ENCODE assay signal across 1 cellular context in genomic region chr11:85664561-85665481, GRCh38.
A peak's percentile ranks its signal among the peaks of the same experiment; 100 is the strongest.
TF ChIP-seq lines count a peak whose summit lies in the region.

Gene CREBZF, minus strand, starts transcription at chr11:85665129. Its CDS starts 254 bp downstream, at chr11:85664875.

TF ChIP-seq in GM12878, 131 proteins besides CTCF, POLR2A, EP300 and RAD21 (continued from another document and continues in another):
- no peak for TF ChIP-seq PAX5 (IDR thresholded peaks at IDR 0.05; ENCODE audit: borderline replicate concordance, low read depth, low read length)
- 0 out of 2 replicates have a peak, but pooled peaks have one; percentile 22 for TF ChIP-seq NR2C1 (IDR thresholded peaks at IDR 0.05)
- TF ChIP-seq SRF (IDR thresholded peaks at IDR 0.05; ENCODE audit: low read depth in 2 of 2, low read length in 2 of 2) = no peak
- no peak for TF ChIP-seq SUZ12 (IDR thresholded peaks at IDR 0.05; ENCODE audit: unreplicated experiment)
- peak; percentile 77 for TF ChIP-seq CREB1 (IDR thresholded peaks at IDR 0.05; ENCODE audit: low read depth)
- TF ChIP-seq SREBF2 (IDR thresholded peaks at IDR 0.05; ENCODE audit: low read length) = no peak
- TF ChIP-seq ZBTB4 (CRISPR knock-in tag; IDR thresholded peaks at IDR 0.05) = no peak
- TF ChIP-seq MTA2 (IDR thresholded peaks at IDR 0.05; ENCODE audit: low read depth) = no peak
- TF ChIP-seq POU2F2 (IDR thresholded peaks at IDR 0.05; ENCODE audit: borderline replicate concordance, low read depth, low read length) = peak; percentile 69; the same call in 2 of the 3 replicates
- TF ChIP-seq REST (IDR thresholded peaks at IDR 0.05; ENCODE audit: low read depth, low read length) = no peak
- no peak for TF ChIP-seq HDAC2 (IDR thresholded peaks at IDR 0.05)
- TF ChIP-seq YBX1 (IDR thresholded peaks at IDR 0.05) = no peak
- TF ChIP-seq MYB (IDR thresholded peaks at IDR 0.05; ENCODE audit: borderline replicate concordance, low read depth, low read length) = no peak
- TF ChIP-seq ZBED1 (IDR thresholded peaks at IDR 0.05; ENCODE audit: borderline replicate concordance) = no peak
- no peak for TF ChIP-seq PAX8 (IDR thresholded peaks at IDR 0.05)
- no peak for TF ChIP-seq ZNF592 (IDR thresholded peaks at IDR 0.05)
- TF ChIP-seq BCL11A (IDR thresholded peaks at IDR 0.05; ENCODE audit: low read depth, low read length) = 0 out of 2 replicates have a peak, but pooled peaks have one; percentile 3
- peak; percentile 71; the same call in 1 of the 2 replicates for TF ChIP-seq ZBTB40 (IDR thresholded peaks at IDR 0.05; ENCODE audit: borderline replicate concordance)
- TF ChIP-seq ZNF274 (IDR thresholded peaks at IDR 0.05; ENCODE audit: insufficient read depth, insufficient read length) = no peak
- TF ChIP-seq TCF3 (IDR thresholded peaks at IDR 0.05; ENCODE audit: borderline replicate concordance, insufficient read depth, low read depth, low read length) = peak; percentile 29; the same call in 1 of the 2 replicates
- peak; percentile 98 for TF ChIP-seq CHD2 (IDR thresholded peaks at IDR 0.05; ENCODE audit: borderline replicate concordance, low read depth, low read length)
- TF ChIP-seq DPF2 (IDR thresholded peaks at IDR 0.05) = peak; percentile 63
- peak; percentile 20; the same call in 1 of the 2 replicates for TF ChIP-seq FOXM1 (IDR thresholded peaks at IDR 0.05; ENCODE audit: low read depth, low read length)
- no peak for TF ChIP-seq LARP7 (IDR thresholded peaks at IDR 0.05)
- peak; percentile 35; the same call in 1 of the 2 replicates for TF ChIP-seq ZNF207 (IDR thresholded peaks at IDR 0.05; ENCODE audit: borderline replicate concordance)
- no peak; the same call in none of the 2 replicates for TF ChIP-seq MAX (IDR thresholded peaks at IDR 0.05; ENCODE audit: low read depth, low read length)
- TF ChIP-seq MEF2A (IDR thresholded peaks at IDR 0.05; ENCODE audit: insufficient read depth, low read depth, low read length) = no peak
- no peak for TF ChIP-seq ZBTB11 (CRISPR knock-in tag; IDR thresholded peaks at IDR 0.05)
- TF ChIP-seq RUNX3 (IDR thresholded peaks at IDR 0.05; ENCODE audit: low read length) = peak; percentile 89
- TF ChIP-seq CHD4 (IDR thresholded peaks at IDR 0.05) = no peak
- peak; percentile 72 for TF ChIP-seq CREM (IDR thresholded peaks at IDR 0.05; ENCODE audit: low read depth)
- TF ChIP-seq NFYA (IDR thresholded peaks at IDR 0.05; ENCODE audit: borderline replicate concordance, low read depth, low read length) = no peak
- TF ChIP-seq TBL1XR1 (IDR thresholded peaks at IDR 0.05; ENCODE audit: low read depth, low read length) = no peak
- no peak for TF ChIP-seq MTA3 (IDR thresholded peaks at IDR 0.05; ENCODE audit: borderline replicate concordance, low read length)
- TF ChIP-seq E2F8 (IDR thresholded peaks at IDR 0.05; ENCODE audit: low read depth, partially characterized antibody) = peak; percentile 72
- TF ChIP-seq FOXK2 (IDR thresholded peaks at IDR 0.05) = no peak
- peak; percentile 94 for TF ChIP-seq POLR2AphosphoS5 (IDR thresholded peaks at IDR 0.05; ENCODE audit: low read length)
- no peak for TF ChIP-seq ZSCAN29 (IDR thresholded peaks at IDR 0.05)
